9 cellular contexts compared by ENCODE assay signal in the genomic region with DNA sequence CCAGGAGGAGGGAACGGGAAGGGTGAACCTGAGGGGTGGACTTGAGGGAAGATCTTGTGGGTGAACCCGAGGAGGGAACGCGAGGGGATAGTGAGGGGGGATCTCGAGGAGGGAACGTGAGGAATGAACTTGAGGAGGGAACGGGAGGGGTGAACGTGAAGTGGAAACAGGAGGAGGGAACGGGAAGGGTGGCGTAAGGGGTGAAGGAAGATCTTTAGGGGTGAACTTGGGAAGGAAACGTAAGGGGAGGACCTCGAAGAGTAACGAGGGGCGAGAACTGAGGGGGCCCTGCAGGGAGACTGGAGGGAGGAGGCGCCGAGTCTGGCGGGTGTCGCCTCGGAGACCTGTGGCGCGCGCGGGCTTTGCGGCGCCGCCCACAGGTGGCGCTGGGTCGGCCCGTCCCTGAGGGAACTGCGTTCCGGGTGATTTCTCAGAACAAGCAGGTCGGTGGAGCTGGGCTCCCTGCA. TPM values are rescaled to one million over a fixed set of nuclear protein-coding genes. Genes with fewer than 3 reads are reported as not detected.
A peak's percentile ranks its signal among the peaks of the same experiment; 100 is the strongest.
DNase-seq lines count a peak whose midpoint lies in the region; ATAC-seq and TF ChIP-seq lines count a peak whose summit lies in the region.
"Had no signal": no experiment of that assay in that cellular context is flagged by ENCODE, and none has a peak within 500 bp of the region (broad histone marks: within the 10 kb centered on the region; RNA-seq: fewer than 3 reads in every experiment).

No MANE protein-coding gene starts in this region.

- ATAC-seq in natural killer cell treated with Interleukin-12 subunit alpha and Interleukin-12 subunit beta and Interleukin-15 and Interleukin-18, amount 100 ng/mL, for 72 hours = peak in 1 of 2 donors; percentile 17
- ATAC-seq in HG03039 (IDR thresholded peaks at IDR 0.05; ENCODE audit: unreplicated experiment) (no peak), HG02970 (IDR thresholded peaks at IDR 0.05; ENCODE audit: low FRiP score, unreplicated experiment) (no peak)

- peak overlapping the region; percentile 54 for H3K4me3 Mint-ChIP-seq in natural killer cell treated with Interleukin-12 subunit alpha and Interleukin-12 subunit beta and Interleukin-15 and Interleukin-18, amount 100 ng/mL, for 72 hours

- H3K4me1 ChIP-seq in colonic mucosa = no peaks in the 10 kb centered on the region

- H3K27ac Mint-ChIP-seq in natural killer cell treated with Interleukin-12 subunit alpha and Interleukin-12 subunit beta and Interleukin-15 and Interleukin-18, amount 100 ng/mL, for 72 hours = no peak overlapping the region

- H3K27me3 ChIP-seq in colonic mucosa = peaks cover 10% of the 10 kb centered on the region

- peak overlapping the region; percentile 17 for H3K4me3 ChIP-seq in colonic mucosa

- H3K9me3 ChIP-seq in colonic mucosa = no peaks in the 10 kb centered on the region

- no peaks in the 10 kb centered on the region for H3K36me3 ChIP-seq in colonic mucosa

- intact Hi-C loops in colonic mucosa (cut with DNase I) = no loop called here

- peak; percentile 61 for TF ChIP-seq CTCF in LNCAP (IDR thresholded peaks at IDR 0.05)
- peak; percentile 21 for TF ChIP-seq CTCF in colonic mucosa (IDR thresholded peaks at IDR 0.05)

- H3K36me3 Mint-ChIP-seq in natural killer cell treated with Interleukin-12 subunit alpha and Interleukin-12 subunit beta and Interleukin-15 and Interleukin-18, amount 100 ng/mL, for 72 hours = no peaks in the 10 kb centered on the region

- peaks cover 20 to 30% of the 10 kb centered on the region in 2 donors for H3K27me3 Mint-ChIP-seq in natural killer cell treated with Interleukin-12 subunit alpha and Interleukin-12 subunit beta and Interleukin-15 and Interleukin-18, amount 100 ng/mL, for 72 hours

- DNase-seq in activated CD8-positive, alpha-beta memory T cell treated with anti-CD3 and anti-CD28 coated beads for 24 hours = peak; percentile 56
- DNase-seq in activated CD8-positive, alpha-beta memory T cell treated with anti-CD3 and anti-CD28 coated beads, Interleukin-2, amount 50 U/mL, for 4 hours = no peak
- DNase-seq in colonic mucosa = peak; percentile 38
- DNase-seq in natural killer cell treated with Interleukin-12 subunit alpha and Interleukin-12 subunit beta and Interleukin-15 and Interleukin-18, amount 100 ng/mL, for 72 hours (ENCODE audit: low spot score) = no peak
- DNase-seq in SW480 (ENCODE audit: low spot score) = no peak

- H3K9ac ChIP-seq in colonic mucosa (ENCODE audit: low read depth in 2 of 2, low read length in 2 of 2) = peak overlapping the region in 1 of 2 donors; percentile 49

- H3K27ac ChIP-seq in colonic mucosa = no peak overlapping the region
- H3K27ac ChIP-seq: VCaP had no signal

- H3K4me1 Mint-ChIP-seq in natural killer cell treated with Interleukin-12 subunit alpha and Interleukin-12 subunit beta and Interleukin-15 and Interleukin-18, amount 100 ng/mL, for 72 hours (ENCODE audit: low read depth in 2 of 2) = peaks cover 0 to 4% of the 10 kb centered on the region in 2 donors

- no peaks in the 10 kb centered on the region for H3K9me3 Mint-ChIP-seq in natural killer cell treated with Interleukin-12 subunit alpha and Interleukin-12 subunit beta and Interleukin-15 and Interleukin-18, amount 100 ng/mL, for 72 hours

RNA-seq across cellular contexts. Expression of gene MYO3A, which starts 0.7 kb away (rescaled TPM):
- 1 to 10 TPM in 1 of 2 donors, under 1 TPM in 1; 0.37 to 1.4 TPM for total RNA-seq in colonic mucosa
- total RNA-seq in natural killer cell treated with Interleukin-12 subunit alpha and Interleukin-12 subunit beta and Interleukin-15 and Interleukin-18, amount 100 ng/mL, for 72 hours = not detected

Comparison
In these comparisons a context has a peak if more than half of its experiments do, and no peak if none do; other contexts are left out.
1. DNase-seq: peak in activated CD8-positive, alpha-beta memory T cell treated with anti-CD3 and anti-CD28 coated beads for 24 hours (single experiment) and colonic mucosa (single experiment); none in activated CD8-positive, alpha-beta memory T cell treated with anti-CD3 and anti-CD28 coated beads, Interleukin-2, amount 50 U/mL, for 4 hours (single experiment), natural killer cell treated with Interleukin-12 subunit alpha and Interleukin-12 subunit beta and Interleukin-15 and Interleukin-18, amount 100 ng/mL, for 72 hours (single experiment) and SW480 (single experiment).